Comparison of ENCODE assay signal across 16 cellular contexts in genomic region chr4:151105454-151106032, GRCh38. TPM values are rescaled to one million over a fixed set of nuclear protein-coding genes. Genes with fewer than 3 reads are reported as not detected.
DNase-seq lines count a peak whose midpoint lies in the region; ATAC-seq and TF ChIP-seq lines count a peak whose summit lies in the region.
"Had no signal": no experiment of that assay in that cellular context is flagged by ENCODE, and none has a peak within 500 bp of the region (broad histone marks: within the 10 kb centered on the region; RNA-seq: fewer than 3 reads in every experiment).

No MANE protein-coding gene starts in this region.

- no peak overlapping the region for H2BK12ac ChIP-seq in neuronal stem cell (ENCODE audit: low read length)

- POLR2A ChIA-PET in HCT116 (lab: Charles Lee) = interaction anchor here (0.8 kb wide), 1 partner anchor 12 kb away, joined by 5 read pairs; no protein-coding TSS in a partner anchor

- no peak for TF ChIP-seq RAD21 in HCT116 (IDR thresholded peaks at IDR 0.05; ENCODE audit: low read depth)

- H3K79me1 ChIP-seq in neuronal stem cell (ENCODE audit: low read depth, low read length) = no peaks in the 10 kb centered on the region

- no peaks in the 10 kb centered on the region for H3K9me3 ChIP-seq in HCT116 (ENCODE audit: control insufficient read depth in 1 of 2, insufficient read depth in 1 of 2, low read depth in 1 of 2, low read length in 2 of 2)
- H3K9me3 ChIP-seq in neuronal stem cell (replicated peaks in 1 of 2; ENCODE audit: control insufficient read depth in 2 of 2, insufficient read depth in 1 of 2, low read depth in 1 of 2, low read length in 2 of 2) = peaks cover 2 to 5% of the 10 kb centered on the region in 2 donors
- H3K9me3 ChIP-seq in gastroesophageal sphincter = no peaks in the 10 kb centered on the region
- H3K9me3 ChIP-seq: neutrophil, stomach, vagina had no signal

- TF ChIP-seq EP300 in gastroesophageal sphincter (IDR thresholded peaks at IDR 0.05) = no peak

- intact Hi-C loops in HCT116 (cut with micrococcal nuclease) = no loop called here

- ATAC-seq in activated CD8-positive, alpha-beta memory T cell treated with anti-CD3 and anti-CD28 coated beads, Interleukin-2, amount 10 ng/mL, durations not matched to agents 7 days and 5 days = no peak
- ATAC-seq in HCT116 = peak; percentile 53
- ATAC-seq in HG03342 (IDR thresholded peaks at IDR 0.05; ENCODE audit: unreplicated experiment) = no peak
- no peak for ATAC-seq in gastroesophageal sphincter
- ATAC-seq: effector memory CD8-positive, alpha-beta T cell had no signal

- no peak overlapping the region for H2BK15ac ChIP-seq in neuronal stem cell (ENCODE audit: low read length)

- peaks cover 59% of the 10 kb centered on the region for H3K36me3 Mint-ChIP-seq in activated CD8-positive, alpha-beta memory T cell treated with anti-CD3 and anti-CD28 coated beads, Interleukin-2, amount 10 ng/mL, durations not matched to agents 7 days and 5 days
- H3K36me3 Mint-ChIP-seq in activated naive CD8-positive, alpha-beta T cell = peaks cover 24% of the 10 kb centered on the region

- DNase-seq in activated CD8-positive, alpha-beta memory T cell treated with anti-CD3 and anti-CD28 coated beads for 24 hours = peak; percentile 63
- no peak for DNase-seq in activated CD8-positive, alpha-beta memory T cell treated with anti-CD3 and anti-CD28 coated beads, Interleukin-2, amount 10 ng/mL, durations not matched to agents 7 days and 5 days
- DNase-seq in HCT116 (ENCODE audit: low read depth, low spot score) = no peak
- DNase-seq in neuronal stem cell (ENCODE audit: low spot score) = no peak
- no peak for DNase-seq in OCI-M2 (lab: John Stamatoyannopoulos, UW; ENCODE audit: unreplicated experiment)
- DNase-seq: activated CD4-positive, alpha-beta T cell treated with anti-CD3 and anti-CD28 coated beads, Interleukin-2, amount 10 ng/mL, durations not matched to agents 24 days and 14 days; activated T-cell treated with anti-CD3 and anti-CD28 coated beads, Interleukin-2, amount 50 U/mL, for 48 hours; effector memory CD8-positive, alpha-beta T cell; NCI-H2029; stomach had no signal

- H3K4me1 Mint-ChIP-seq in activated CD8-positive, alpha-beta memory T cell treated with anti-CD3 and anti-CD28 coated beads, Interleukin-2, amount 10 ng/mL, durations not matched to agents 7 days and 5 days = peaks cover 30% of the 10 kb centered on the region
- peaks cover 38% of the 10 kb centered on the region for H3K4me1 Mint-ChIP-seq in activated naive CD8-positive, alpha-beta T cell (ENCODE audit: low read depth)

- no peak overlapping the region for H3K27ac Mint-ChIP-seq in activated CD8-positive, alpha-beta memory T cell treated with anti-CD3 and anti-CD28 coated beads, Interleukin-2, amount 10 ng/mL, durations not matched to agents 7 days and 5 days
- peak overlapping the region; percentile 46 for H3K27ac Mint-ChIP-seq in activated naive CD8-positive, alpha-beta T cell

- H3K4me3 ChIP-seq in HCT116 (replicated peaks in 1 of 2; ENCODE audit: low read depth in 1 of 2, low read length in 2 of 2) = no peak overlapping the region
- no peak overlapping the region for H3K4me3 ChIP-seq in neuronal stem cell (ENCODE audit: low read length in 2 of 2)
- H3K4me3 ChIP-seq in gastroesophageal sphincter = no peak overlapping the region
- H3K4me3 ChIP-seq: hepatocyte, stomach, vagina had no signal

- H3K36me3 ChIP-seq in HCT116 (ENCODE audit: control insufficient read depth in 1 of 2, insufficient read depth in 2 of 2, low read length in 2 of 2) (peaks cover 24 to 48% of the 10 kb centered on the region in 2 experiments), neuronal stem cell (replicated peaks in 1 of 2; ENCODE audit: control insufficient read depth in 2 of 2, insufficient read depth in 2 of 2, low read length in 2 of 2) (peaks cover 19 to 85% of the 10 kb centered on the region in 2 donors), gastroesophageal sphincter (peaks cover 0 to 95% of the 10 kb centered on the region in 2 donors)

- H2AFZ ChIP-seq in HCT116 (ENCODE audit: low read depth, low read length, poor library complexity, severe bottlenecking) (no peak overlapping the region), neuronal stem cell (ENCODE audit: low read length) (no peak overlapping the region)
- H2AFZ ChIP-seq: hepatocyte had no signal

- CTCF ChIA-PET in activated CD8-positive, alpha-beta memory T cell treated with anti-CD3 and anti-CD28 coated beads, Interleukin-2, amount 10 ng/mL, durations not matched to agents 7 days and 5 days (lab: Charles Lee) = interaction anchor here (1.3 kb wide), 1 partner anchor 12 kb away, joined by 5 read pairs; no protein-coding TSS in a partner anchor
- CTCF ChIA-PET in HCT116 (lab: Charles Lee) = no interaction called here

- no peak overlapping the region for H3K23ac ChIP-seq in neuronal stem cell (ENCODE audit: low read depth, low read length, poor library complexity)

- H3K4me1 ChIP-seq in HCT116 (ENCODE audit: control insufficient read depth in 1 of 2, insufficient read depth in 2 of 2, low read length in 2 of 2) (peaks cover 3 to 10% of the 10 kb centered on the region in 2 experiments; a peak in 3 of 4 replicates), neuronal stem cell (ENCODE audit: control insufficient read depth in 2 of 2, insufficient read depth in 1 of 2, low read depth in 1 of 2, low read length in 2 of 2) (peaks cover 3% of the 10 kb centered on the region in 2 donors), gastroesophageal sphincter (peaks cover 2 to 30% (median 9%) of the 10 kb centered on the region in 3 donors)

- no peak overlapping the region for H2BK5ac ChIP-seq in neuronal stem cell (ENCODE audit: low read length)

- no peak for TF ChIP-seq CTCF in HCT116 (IDR thresholded peaks at IDR 0.05 in 2 of 3, conservative IDR thresholded peaks at IDR 0.05 in 1 of 3; ENCODE audit: borderline replicate concordance in 1 of 3, insufficient read depth in 1 of 3, low read depth in 2 of 3, low read length in 2 of 3)
- no peak for TF ChIP-seq CTCF in gastroesophageal sphincter (IDR thresholded peaks at IDR 0.05)

- H3K9me3 Mint-ChIP-seq in activated CD8-positive, alpha-beta memory T cell treated with anti-CD3 and anti-CD28 coated beads, Interleukin-2, amount 10 ng/mL, durations not matched to agents 7 days and 5 days (ENCODE audit: low read depth) = no peaks in the 10 kb centered on the region
- no peaks in the 10 kb centered on the region for H3K9me3 Mint-ChIP-seq in activated naive CD8-positive, alpha-beta T cell (ENCODE audit: low read depth)
- H3K9me3 Mint-ChIP-seq: activated CD4-positive, alpha-beta T cell treated with anti-CD3 and anti-CD28 coated beads, Interleukin-2, amount 10 ng/mL, durations not matched to agents 24 days and 14 days; effector memory CD8-positive, alpha-beta T cell had no signal

- no peak overlapping the region for H2BK120ac ChIP-seq in neuronal stem cell (ENCODE audit: low read depth, low read length)

- H3K27ac ChIP-seq in HCT116 (ENCODE audit: low read depth, low read length) (peak overlapping the region; percentile 19; the same call in 1 of the 2 replicates), neuronal stem cell (replicated peaks; ENCODE audit: low read length) (no peak overlapping the region), gastroesophageal sphincter (no peak overlapping the region)
- H3K27ac ChIP-seq: hepatocyte, neutrophil, stomach, vagina had no signal

- H4K8ac ChIP-seq in neuronal stem cell (ENCODE audit: low read depth, low read length) = peak overlapping the region; percentile 24

- peaks cover 34% of the 10 kb centered on the region; the same call in 1 of the 2 replicates for H4K20me1 ChIP-seq in HCT116 (ENCODE audit: insufficient read depth)

- H3K4me3 Mint-ChIP-seq in activated CD8-positive, alpha-beta memory T cell treated with anti-CD3 and anti-CD28 coated beads, Interleukin-2, amount 10 ng/mL, durations not matched to agents 7 days and 5 days = no peak overlapping the region
- H3K4me3 Mint-ChIP-seq in activated naive CD8-positive, alpha-beta T cell = no peak overlapping the region
- H3K4me3 Mint-ChIP-seq: activated CD4-positive, alpha-beta T cell treated with anti-CD3 and anti-CD28 coated beads, Interleukin-2, amount 10 ng/mL, durations not matched to agents 24 days and 14 days; effector memory CD8-positive, alpha-beta T cell had no signal

- RAD21 ChIA-PET in HCT116 (lab: Charles Lee; ENCODE audit: low non-redundant PET in 1 of 2, low total read pairs in 2 of 2, uncharacterized antibody in 2 of 2, unreplicated experiment in 2 of 2) = no interaction called here

- no peak for TF ChIP-seq POLR2A in HCT116 (IDR thresholded peaks at IDR 0.05; ENCODE audit: borderline replicate concordance, extremely low read depth, insufficient read depth, insufficient read length)
- no peak for TF ChIP-seq POLR2A in gastroesophageal sphincter (IDR thresholded peaks at IDR 0.05)

- H3K4ac ChIP-seq in neuronal stem cell (ENCODE audit: low read length) = no peak overlapping the region

- no peak overlapping the region for H3K18ac ChIP-seq in neuronal stem cell (ENCODE audit: low read length)

- no peak overlapping the region for H3K14ac ChIP-seq in neuronal stem cell (ENCODE audit: low read length)

- no peak overlapping the region for H3K9ac ChIP-seq in HCT116 (ENCODE audit: low read length)
- no peak overlapping the region for H3K9ac ChIP-seq in neuronal stem cell (ENCODE audit: low read depth, low read length, poor library complexity)

- H4K91ac ChIP-seq in neuronal stem cell (ENCODE audit: low read depth, low read length, poor library complexity) = no peak overlapping the region

- H3K79me2 ChIP-seq in HCT116 (ENCODE audit: insufficient read depth, low read length) = peaks cover 34% of the 10 kb centered on the region

- BruUV-seq in HCT116 (replicated peaks; lab: Mats Ljungman, UMichigan) = no TSS peak

- no peaks in the 10 kb centered on the region for H3K27me3 Mint-ChIP-seq in activated CD8-positive, alpha-beta memory T cell treated with anti-CD3 and anti-CD28 coated beads, Interleukin-2, amount 10 ng/mL, durations not matched to agents 7 days and 5 days
- no peaks in the 10 kb centered on the region for H3K27me3 Mint-ChIP-seq in activated naive CD8-positive, alpha-beta T cell
- H3K27me3 Mint-ChIP-seq: activated CD4-positive, alpha-beta T cell treated with anti-CD3 and anti-CD28 coated beads, Interleukin-2, amount 10 ng/mL, durations not matched to agents 24 days and 14 days; effector memory CD8-positive, alpha-beta T cell had no signal

- H2AK5ac ChIP-seq in neuronal stem cell (ENCODE audit: low read depth, low read length) = no peak overlapping the region

- H3K9me2 ChIP-seq in HCT116 (ENCODE audit: insufficient read depth) = no peaks in the 10 kb centered on the region

- no CpG with 5 or more reads among the region's 5 CpGs for WGBS in neuronal stem cell (ENCODE audit: extremely low coverage in 2 of 2, insufficient read length in 2 of 2, insufficient replicate concordance in 1 of 2), 2 donors
- 92 to 100% methylated on average over 3 to 5 of the region's 5 CpGs for WGBS in gastroesophageal sphincter (ENCODE audit: low coverage in 1 of 2), 2 donors

- H3K4me2 ChIP-seq in HCT116 (ENCODE audit: low read length) (no peak overlapping the region), neuronal stem cell (ENCODE audit: insufficient read depth, low read length, poor library complexity, severe bottlenecking) (no peak overlapping the region)
- H3K4me2 ChIP-seq: hepatocyte had no signal

- H3K27me3 ChIP-seq in HCT116 (ENCODE audit: insufficient read depth, low read length) (no peaks in the 10 kb centered on the region), neuronal stem cell (ENCODE audit: control insufficient read depth in 3 of 3, insufficient read depth in 3 of 3, low read depth in 1 of 3, low read length in 3 of 3) (no peaks in the 10 kb centered on the region), gastroesophageal sphincter (no peaks in the 10 kb centered on the region)
- H3K27me3 ChIP-seq: hepatocyte, neutrophil, stomach, vagina had no signal

RNA-seq across cellular contexts. Expression of gene RPS3A, which starts 6.1 kb away (rescaled TPM):
- total RNA-seq in activated CD8-positive, alpha-beta memory T cell treated with anti-CD3 and anti-CD28 coated beads, Interleukin-2, amount 10 ng/mL, durations not matched to agents 7 days and 5 days = 1,000 to 10,000 TPM; 1,281 to 1,734 TPM
- total RNA-seq in HCT116 (2021; ENCODE audit: unreplicated experiment) (2,446 TPM), gastroesophageal sphincter (1,000 to 10,000 TPM; 1,326 to 4,329 (median 3,079) TPM)
- 2,521 and 2,877 TPM in 2 replicates for polyA plus RNA-seq in HCT116 (2012)
- polyA plus RNA-seq in neuronal stem cell (2013, experiment 1 of 2) = 7,710 TPM
- polyA plus RNA-seq in neuronal stem cell (2013, experiment 2 of 2) = 7,461 TPM
